In the genomic region with DNA sequence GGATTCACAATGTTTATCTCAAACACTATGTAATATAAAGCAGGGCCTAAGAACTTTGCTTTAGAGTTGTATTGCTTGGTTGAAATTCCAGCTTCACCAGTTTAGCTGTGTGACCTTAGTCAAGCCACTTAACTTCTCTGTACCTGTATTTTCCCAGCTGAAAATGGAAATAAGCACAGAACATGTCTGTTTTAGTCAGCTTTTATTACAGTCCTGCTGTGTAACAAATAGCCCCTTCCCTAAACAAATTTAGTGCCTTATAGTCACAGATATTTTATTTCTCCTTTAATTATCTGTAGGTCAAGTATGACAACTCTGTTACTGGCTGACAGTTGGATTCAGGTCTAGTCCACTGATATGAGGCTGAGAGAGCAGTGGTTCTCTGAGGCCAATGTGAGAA, we compare ENCODE assay signal across 8 cellular contexts.
"Had no signal": no experiment of that assay in that cellular context is flagged by ENCODE, and none has a peak within 500 bp of the region (broad histone marks: within the 10 kb centered on the region; RNA-seq: fewer than 3 reads in every experiment).

No MANE protein-coding gene starts in this region.

- H3K36me3 ChIP-seq: HAP-1 had no signal

- H3K27ac ChIP-seq: GM23248 had no signal

- DNase-seq: GM23248, GOT3, H7, KG1 had no signal

- ATAC-seq: HCT116, K562 had no signal

- FAIRE-seq: HTR-8/SVneo, K562 had no signal

- H3K4me3 ChIP-seq: GM23248, HAP-1, K562 had no signal

- H3K9me3 ChIP-seq: HAP-1 had no signal
